1 cellular context compared by ENCODE assay signal in the genomic region with DNA sequence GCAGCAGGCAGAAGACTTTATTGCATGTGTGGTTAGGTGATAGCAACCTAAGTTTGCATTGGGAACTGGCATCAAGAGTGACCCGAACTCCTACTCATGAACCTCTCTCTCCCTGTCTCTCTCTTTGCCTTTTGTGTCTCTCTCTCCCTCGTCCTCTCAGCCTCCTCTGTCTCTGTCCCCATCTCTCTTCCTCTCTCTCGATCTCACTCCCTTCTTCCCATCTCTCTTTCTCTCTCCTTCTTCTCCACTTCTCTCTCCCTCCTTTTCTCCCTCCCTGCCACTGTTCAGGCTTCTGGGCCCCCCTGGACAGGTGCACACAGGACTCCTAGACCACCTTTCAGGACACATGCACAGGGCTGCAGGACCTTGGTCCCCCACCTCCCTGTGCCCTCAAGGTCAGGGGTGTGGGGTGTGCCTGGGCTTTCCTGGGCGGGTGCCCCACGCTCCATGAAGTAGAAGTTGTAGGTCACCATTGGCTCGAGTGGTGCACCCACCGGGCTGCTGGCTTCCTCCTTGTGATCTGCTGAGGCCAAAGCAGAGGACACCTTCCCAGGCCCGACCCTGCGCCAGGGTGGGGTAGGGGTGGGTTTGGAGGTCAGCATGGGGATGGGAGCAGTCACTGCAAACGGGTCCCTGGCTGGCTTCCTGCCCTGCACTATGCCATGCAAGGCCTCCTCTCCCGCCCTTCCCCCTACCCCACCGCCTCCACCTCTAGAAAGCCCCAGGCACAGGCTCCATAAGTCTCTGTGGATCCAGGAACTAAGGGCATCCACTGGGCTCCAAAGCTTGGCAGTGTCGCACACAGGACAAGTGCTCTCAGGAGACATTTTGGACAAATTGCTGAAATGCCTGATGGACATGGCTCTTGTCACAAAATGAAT.
TF ChIP-seq lines count a peak whose summit lies in the region.

No MANE protein-coding gene starts in this region.

TF ChIP-seq in HEK293, 187 proteins besides CTCF, POLR2A, EP300 and RAD21:
- no peak for TF ChIP-seq ZNF19 (tag by site-specific recombination; IDR thresholded peaks at IDR 0.05; ENCODE audit: low read depth)
- TF ChIP-seq, protein P1, sequence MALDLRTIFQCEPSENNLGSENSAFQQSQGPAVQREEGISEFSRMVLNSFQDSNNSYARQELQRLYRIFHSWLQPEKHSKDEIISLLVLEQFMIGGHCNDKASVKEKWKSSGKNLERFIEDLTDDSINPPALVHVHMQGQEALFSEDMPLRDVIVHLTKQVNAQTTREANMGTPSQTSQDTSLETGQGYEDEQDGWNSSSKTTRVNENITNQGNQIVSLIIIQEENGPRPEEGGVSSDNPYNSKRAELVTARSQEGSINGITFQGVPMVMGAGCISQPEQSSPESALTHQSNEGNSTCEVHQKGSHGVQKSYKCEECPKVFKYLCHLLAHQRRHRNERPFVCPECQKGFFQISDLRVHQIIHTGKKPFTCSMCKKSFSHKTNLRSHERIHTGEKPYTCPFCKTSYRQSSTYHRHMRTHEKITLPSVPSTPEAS (tag by site-specific recombination; IDR thresholded peaks at IDR 0.05) = no peak
- TF ChIP-seq ZNF366 (tag by site-specific recombination; conservative IDR thresholded peaks at IDR 0.05) = peak; percentile 49
TF ChIP-seq in HEK293: peak in this region for 1.
